1 cellular context compared by ENCODE assay signal in the genomic region with DNA sequence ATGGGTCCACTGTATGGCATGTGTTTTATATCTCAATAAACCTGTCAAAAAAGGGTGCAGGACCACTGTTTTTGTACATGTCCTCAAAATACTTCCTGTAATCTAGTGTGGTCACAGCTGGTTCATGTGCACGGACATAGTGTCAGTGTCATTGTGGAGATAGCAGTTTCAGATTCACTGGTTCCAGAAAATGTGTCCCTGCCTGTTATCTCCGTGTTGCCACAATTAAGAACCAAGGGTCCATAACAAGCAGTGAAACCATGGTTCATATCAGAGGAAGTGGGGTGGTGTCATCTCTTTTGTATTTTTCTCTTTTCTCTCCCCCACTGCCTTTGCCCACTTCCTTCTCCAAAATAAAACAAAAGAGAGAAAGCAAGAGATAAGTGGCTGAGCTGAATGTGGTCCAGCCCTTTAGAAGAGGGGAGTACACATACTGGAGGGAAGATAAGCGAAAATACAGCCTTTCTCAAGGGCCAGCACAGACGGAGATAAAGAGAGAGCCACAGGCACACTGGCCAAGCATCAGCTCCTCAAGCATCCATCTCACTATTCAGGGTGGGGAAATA.
TF ChIP-seq lines count a peak whose summit lies in the region.

No MANE protein-coding gene starts in this region.

TF ChIP-seq in K562, 482 proteins besides CTCF, POLR2A, EP300 and RAD21 (continued from another document):
- no peak for TF ChIP-seq POU5F1 (IDR thresholded peaks at IDR 0.05; ENCODE audit: borderline replicate concordance, low read depth, low read length, partially characterized antibody)
- TF ChIP-seq ZNF121 (CRISPR knock-in tag; conservative IDR thresholded peaks at IDR 0.05), result no peak
- no peak for TF ChIP-seq ZNF586 (CRISPR knock-in tag; conservative IDR thresholded peaks at IDR 0.05)
- TF ChIP-seq COPS2 (conservative IDR thresholded peaks at IDR 0.05), result no peak
- peak; percentile 55 for TF ChIP-seq ATF7 (IDR thresholded peaks at IDR 0.05)
- no peak for TF ChIP-seq ZNF232 (CRISPR knock-in tag; IDR thresholded peaks at IDR 0.05)
- TF ChIP-seq, protein P1, sequence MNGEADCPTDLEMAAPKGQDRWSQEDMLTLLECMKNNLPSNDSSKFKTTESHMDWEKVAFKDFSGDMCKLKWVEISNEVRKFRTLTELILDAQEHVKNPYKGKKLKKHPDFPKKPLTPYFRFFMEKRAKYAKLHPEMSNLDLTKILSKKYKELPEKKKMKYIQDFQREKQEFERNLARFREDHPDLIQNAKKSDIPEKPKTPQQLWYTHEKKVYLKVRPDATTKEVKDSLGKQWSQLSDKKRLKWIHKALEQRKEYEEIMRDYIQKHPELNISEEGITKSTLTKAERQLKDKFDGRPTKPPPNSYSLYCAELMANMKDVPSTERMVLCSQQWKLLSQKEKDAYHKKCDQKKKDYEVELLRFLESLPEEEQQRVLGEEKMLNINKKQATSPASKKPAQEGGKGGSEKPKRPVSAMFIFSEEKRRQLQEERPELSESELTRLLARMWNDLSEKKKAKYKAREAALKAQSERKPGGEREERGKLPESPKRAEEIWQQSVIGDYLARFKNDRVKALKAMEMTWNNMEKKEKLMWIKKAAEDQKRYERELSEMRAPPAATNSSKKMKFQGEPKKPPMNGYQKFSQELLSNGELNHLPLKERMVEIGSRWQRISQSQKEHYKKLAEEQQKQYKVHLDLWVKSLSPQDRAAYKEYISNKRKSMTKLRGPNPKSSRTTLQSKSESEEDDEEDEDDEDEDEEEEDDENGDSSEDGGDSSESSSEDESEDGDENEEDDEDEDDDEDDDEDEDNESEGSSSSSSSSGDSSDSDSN (IDR thresholded peaks at IDR 0.05; ENCODE audit: borderline replicate concordance in 1 of 2, low read depth in 2 of 2, low read length in 2 of 2), result no peak
- TF ChIP-seq STAT5A (IDR thresholded peaks at IDR 0.05; ENCODE audit: borderline replicate concordance, low read length), result peak; percentile 81
- no peak for TF ChIP-seq FUS (optimal IDR thresholded peaks at IDR 0.05; ENCODE audit: low read depth, low read length)
- TF ChIP-seq E2F3 (CRISPR knock-in tag; IDR thresholded peaks at IDR 0.05), result no peak
- TF ChIP-seq, protein P2, sequence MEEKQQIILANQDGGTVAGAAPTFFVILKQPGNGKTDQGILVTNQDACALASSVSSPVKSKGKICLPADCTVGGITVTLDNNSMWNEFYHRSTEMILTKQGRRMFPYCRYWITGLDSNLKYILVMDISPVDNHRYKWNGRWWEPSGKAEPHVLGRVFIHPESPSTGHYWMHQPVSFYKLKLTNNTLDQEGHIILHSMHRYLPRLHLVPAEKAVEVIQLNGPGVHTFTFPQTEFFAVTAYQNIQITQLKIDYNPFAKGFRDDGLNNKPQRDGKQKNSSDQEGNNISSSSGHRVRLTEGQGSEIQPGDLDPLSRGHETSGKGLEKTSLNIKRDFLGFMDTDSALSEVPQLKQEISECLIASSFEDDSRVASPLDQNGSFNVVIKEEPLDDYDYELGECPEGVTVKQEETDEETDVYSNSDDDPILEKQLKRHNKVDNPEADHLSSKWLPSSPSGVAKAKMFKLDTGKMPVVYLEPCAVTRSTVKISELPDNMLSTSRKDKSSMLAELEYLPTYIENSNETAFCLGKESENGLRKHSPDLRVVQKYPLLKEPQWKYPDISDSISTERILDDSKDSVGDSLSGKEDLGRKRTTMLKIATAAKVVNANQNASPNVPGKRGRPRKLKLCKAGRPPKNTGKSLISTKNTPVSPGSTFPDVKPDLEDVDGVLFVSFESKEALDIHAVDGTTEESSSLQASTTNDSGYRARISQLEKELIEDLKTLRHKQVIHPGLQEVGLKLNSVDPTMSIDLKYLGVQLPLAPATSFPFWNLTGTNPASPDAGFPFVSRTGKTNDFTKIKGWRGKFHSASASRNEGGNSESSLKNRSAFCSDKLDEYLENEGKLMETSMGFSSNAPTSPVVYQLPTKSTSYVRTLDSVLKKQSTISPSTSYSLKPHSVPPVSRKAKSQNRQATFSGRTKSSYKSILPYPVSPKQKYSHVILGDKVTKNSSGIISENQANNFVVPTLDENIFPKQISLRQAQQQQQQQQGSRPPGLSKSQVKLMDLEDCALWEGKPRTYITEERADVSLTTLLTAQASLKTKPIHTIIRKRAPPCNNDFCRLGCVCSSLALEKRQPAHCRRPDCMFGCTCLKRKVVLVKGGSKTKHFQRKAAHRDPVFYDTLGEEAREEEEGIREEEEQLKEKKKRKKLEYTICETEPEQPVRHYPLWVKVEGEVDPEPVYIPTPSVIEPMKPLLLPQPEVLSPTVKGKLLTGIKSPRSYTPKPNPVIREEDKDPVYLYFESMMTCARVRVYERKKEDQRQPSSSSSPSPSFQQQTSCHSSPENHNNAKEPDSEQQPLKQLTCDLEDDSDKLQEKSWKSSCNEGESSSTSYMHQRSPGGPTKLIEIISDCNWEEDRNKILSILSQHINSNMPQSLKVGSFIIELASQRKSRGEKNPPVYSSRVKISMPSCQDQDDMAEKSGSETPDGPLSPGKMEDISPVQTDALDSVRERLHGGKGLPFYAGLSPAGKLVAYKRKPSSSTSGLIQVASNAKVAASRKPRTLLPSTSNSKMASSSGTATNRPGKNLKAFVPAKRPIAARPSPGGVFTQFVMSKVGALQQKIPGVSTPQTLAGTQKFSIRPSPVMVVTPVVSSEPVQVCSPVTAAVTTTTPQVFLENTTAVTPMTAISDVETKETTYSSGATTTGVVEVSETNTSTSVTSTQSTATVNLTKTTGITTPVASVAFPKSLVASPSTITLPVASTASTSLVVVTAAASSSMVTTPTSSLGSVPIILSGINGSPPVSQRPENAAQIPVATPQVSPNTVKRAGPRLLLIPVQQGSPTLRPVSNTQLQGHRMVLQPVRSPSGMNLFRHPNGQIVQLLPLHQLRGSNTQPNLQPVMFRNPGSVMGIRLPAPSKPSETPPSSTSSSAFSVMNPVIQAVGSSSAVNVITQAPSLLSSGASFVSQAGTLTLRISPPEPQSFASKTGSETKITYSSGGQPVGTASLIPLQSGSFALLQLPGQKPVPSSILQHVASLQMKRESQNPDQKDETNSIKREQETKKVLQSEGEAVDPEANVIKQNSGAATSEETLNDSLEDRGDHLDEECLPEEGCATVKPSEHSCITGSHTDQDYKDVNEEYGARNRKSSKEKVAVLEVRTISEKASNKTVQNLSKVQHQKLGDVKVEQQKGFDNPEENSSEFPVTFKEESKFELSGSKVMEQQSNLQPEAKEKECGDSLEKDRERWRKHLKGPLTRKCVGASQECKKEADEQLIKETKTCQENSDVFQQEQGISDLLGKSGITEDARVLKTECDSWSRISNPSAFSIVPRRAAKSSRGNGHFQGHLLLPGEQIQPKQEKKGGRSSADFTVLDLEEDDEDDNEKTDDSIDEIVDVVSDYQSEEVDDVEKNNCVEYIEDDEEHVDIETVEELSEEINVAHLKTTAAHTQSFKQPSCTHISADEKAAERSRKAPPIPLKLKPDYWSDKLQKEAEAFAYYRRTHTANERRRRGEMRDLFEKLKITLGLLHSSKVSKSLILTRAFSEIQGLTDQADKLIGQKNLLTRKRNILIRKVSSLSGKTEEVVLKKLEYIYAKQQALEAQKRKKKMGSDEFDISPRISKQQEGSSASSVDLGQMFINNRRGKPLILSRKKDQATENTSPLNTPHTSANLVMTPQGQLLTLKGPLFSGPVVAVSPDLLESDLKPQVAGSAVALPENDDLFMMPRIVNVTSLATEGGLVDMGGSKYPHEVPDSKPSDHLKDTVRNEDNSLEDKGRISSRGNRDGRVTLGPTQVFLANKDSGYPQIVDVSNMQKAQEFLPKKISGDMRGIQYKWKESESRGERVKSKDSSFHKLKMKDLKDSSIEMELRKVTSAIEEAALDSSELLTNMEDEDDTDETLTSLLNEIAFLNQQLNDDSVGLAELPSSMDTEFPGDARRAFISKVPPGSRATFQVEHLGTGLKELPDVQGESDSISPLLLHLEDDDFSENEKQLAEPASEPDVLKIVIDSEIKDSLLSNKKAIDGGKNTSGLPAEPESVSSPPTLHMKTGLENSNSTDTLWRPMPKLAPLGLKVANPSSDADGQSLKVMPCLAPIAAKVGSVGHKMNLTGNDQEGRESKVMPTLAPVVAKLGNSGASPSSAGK (IDR thresholded peaks at IDR 0.05), result no peak; the same call in 1 of the 2 replicates
